1 cellular context compared by ENCODE assay signal in genomic region chr17:6286239-6286638, GRCh38.
TF ChIP-seq lines count a peak whose summit lies in the region.

No MANE protein-coding gene starts in this region.

TF ChIP-seq in HEK293T, 16 proteins besides CTCF, POLR2A, EP300 and RAD21 (continued from another document):
- TF ChIP-seq SP1 (IDR thresholded peaks at IDR 0.05) (no peak), CTBP1 (IDR thresholded peaks at IDR 0.05; ENCODE audit: borderline replicate concordance) (no peak), TARDBP (IDR thresholded peaks at IDR 0.05) (no peak)
